9 cellular contexts compared by ENCODE assay signal in genomic region chr5:34930870-34931269, GRCh38. TPM values are rescaled to one million over a fixed set of nuclear protein-coding genes. Genes with fewer than 3 reads are reported as not detected.
A peak's percentile ranks its signal among the peaks of the same experiment; 100 is the strongest.
DNase-seq lines count a peak whose midpoint lies in the region; ATAC-seq, FAIRE-seq and TF ChIP-seq lines count a peak whose summit lies in the region.
"Had no signal": no experiment of that assay in that cellular context is flagged by ENCODE, and none has a peak within 500 bp of the region (broad histone marks: within the 10 kb centered on the region; RNA-seq: fewer than 3 reads in every experiment).

No MANE protein-coding gene starts in this region.

- H3K27me3 ChIP-seq in adrenal gland (no peaks in the 10 kb centered on the region), HepG2 (ENCODE audit: control insufficient read depth in 1 of 2, insufficient read depth in 2 of 2, low read length in 2 of 2) (no peaks in the 10 kb centered on the region; a peak in 1 of 5 replicates), thymus (ENCODE audit: control insufficient read depth, insufficient read depth) (no peaks in the 10 kb centered on the region)

- no peaks in the 10 kb centered on the region for H3K27me3 Mint-ChIP-seq in activated T-cell treated with anti-CD3 and anti-CD28 coated beads, Interleukin-2, amount 50 U/mL, for 72 hours (ENCODE audit: low read depth)

- H3K9me3 ChIP-seq in adrenal gland (replicated peaks in 1 of 3) (no peaks in the 10 kb centered on the region), HepG2 (ENCODE audit: low read length) (no peaks in the 10 kb centered on the region), thymus (ENCODE audit: control insufficient read depth) (no peaks in the 10 kb centered on the region)

- TF ChIP-seq POLR2A in adrenal gland (IDR thresholded peaks at IDR 0.05) = no peak
- TF ChIP-seq POLR2A in HepG2 (IDR thresholded peaks at IDR 0.05; ENCODE audit: insufficient read depth in 1 of 2, low read depth in 2 of 2, low read length in 2 of 2) = no peak

- intact Hi-C loops in adrenal gland (cut with DNase I) (no loop called here), HepG2 (cut with micrococcal nuclease; ENCODE audit: unreplicated experiment) (no loop called here)

- no peak for TF ChIP-seq RAD21 in HepG2 (CRISPR knock-in tag; IDR thresholded peaks at IDR 0.05)

- no peak for TF ChIP-seq EP300 in HepG2 (IDR thresholded peaks at IDR 0.05; ENCODE audit: low read depth in 2 of 2, low read length in 2 of 2)
- no peak for TF ChIP-seq EP300 in HepG2 (CRISPR knock-in tag; IDR thresholded peaks at IDR 0.05; ENCODE audit: borderline replicate concordance)

- H3K4me3 ChIP-seq in adrenal gland = peak overlapping the region in 1 of 4 donors; percentile 78
- peak overlapping the region; percentile 91 to 99 (median 96); a peak in 5 of 6 replicates for H3K4me3 ChIP-seq in HepG2 (replicated peaks in 1 of 3; ENCODE audit: insufficient read depth in 1 of 3, low read depth in 2 of 3, low read length in 3 of 3)
- H3K4me3 ChIP-seq in thymus (ENCODE audit: low read length) = peak overlapping the region; percentile 71

- H3K79me2 ChIP-seq in HepG2 (ENCODE audit: insufficient read depth, low read length) = peaks cover 41% of the 10 kb centered on the region

- H3K4me1 ChIP-seq in adrenal gland (replicated peaks in 1 of 2) (peaks cover 0 to 24% of the 10 kb centered on the region in 2 donors), HepG2 (ENCODE audit: insufficient read depth, low read length) (peaks cover 19% of the 10 kb centered on the region), thymus (ENCODE audit: control insufficient read depth, insufficient read depth, low read length) (peaks cover 4% of the 10 kb centered on the region)

- H3K4me2 ChIP-seq in HepG2 (ENCODE audit: low read depth, low read length) = peak overlapping the region; percentile 77

- no peak for DNase-seq in activated T-cell treated with anti-CD3 and anti-CD28 coated beads, Interleukin-2, amount 50 U/mL, for 72 hours
- DNase-seq in activated T-cell treated with anti-CD3 and anti-CD28 coated beads for 4 hours = no peak
- DNase-seq in adrenal gland = no peak
- no peak for DNase-seq in HepG2 (ENCODE audit: low spot score)
- DNase-seq in activated effector memory CD4-positive, alpha-beta T cell treated with Interleukin-2 at 50 U/mL for 16 hours = no peak
- no peak for DNase-seq in substantia nigra (lab: John Stamatoyannopoulos, UW)

- peak overlapping the region; percentile 94 for H3K9ac ChIP-seq in HepG2 (ENCODE audit: insufficient read depth, low read depth, low read length)

- TF ChIP-seq CTCF in adrenal gland (IDR thresholded peaks at IDR 0.05) (no peak), HepG2 (CRISPR knock-in tag; IDR thresholded peaks at IDR 0.05) (no peak)

- H3K27ac ChIP-seq in adrenal gland (peak overlapping the region in 3 of 5 donors; percentile 97), HepG2 (ENCODE audit: extremely low read length, insufficient read depth, low read length) (peak overlapping the region; percentile 92), thymus (ENCODE audit: low read depth) (no peak overlapping the region), substantia nigra (ENCODE audit: low read depth, low read length, poor library complexity, severe bottlenecking) (no peak overlapping the region)

- H3K27ac Mint-ChIP-seq in activated T-cell treated with anti-CD3 and anti-CD28 coated beads, Interleukin-2, amount 50 U/mL, for 72 hours = peak overlapping the region; percentile 68

- peaks cover 30% of the 10 kb centered on the region for H3K4me1 Mint-ChIP-seq in activated T-cell treated with anti-CD3 and anti-CD28 coated beads, Interleukin-2, amount 50 U/mL, for 72 hours (ENCODE audit: low read depth)

- BruUV-seq in HepG2 (replicated peaks; lab: Mats Ljungman, UMichigan) = TSS peak; percentile 67

- no peaks in the 10 kb centered on the region for H3K9me3 Mint-ChIP-seq in activated T-cell treated with anti-CD3 and anti-CD28 coated beads, Interleukin-2, amount 50 U/mL, for 72 hours

- no peak for FAIRE-seq in HepG2 (lab: Jason Lieb, UNC)
- FAIRE-seq: TTC549 had no signal

- CTCF ChIA-PET in HepG2 (lab: Yijun Ruan, JAX; ENCODE audit: low intra/inter-chr PET ratio, low total read pairs) = no interaction called here

- peak overlapping the region; percentile 82 to 97 for H3K4me3 Mint-ChIP-seq in activated T-cell treated with anti-CD3 and anti-CD28 coated beads, Interleukin-2, amount 50 U/mL, for 72 hours

- no peak overlapping the region for H2AFZ ChIP-seq in HepG2 (ENCODE audit: low read length)

- H3K36me3 ChIP-seq in adrenal gland (replicated peaks in 1 of 2) (peaks cover 0 to 12% of the 10 kb centered on the region in 2 donors), HepG2 (replicated peaks in 1 of 2; ENCODE audit: control insufficient read depth in 1 of 2, insufficient read depth in 2 of 2, low read length in 2 of 2) (peaks cover 0 to 18% of the 10 kb centered on the region in 2 experiments; a peak in 2 of 5 replicates), thymus (ENCODE audit: control insufficient read depth, insufficient read depth) (no peaks in the 10 kb centered on the region)

- POLR2A ChIA-PET in HepG2 (lab: Yijun Ruan, JAX) = interaction anchor here (3.4 kb wide), 1 partner anchor 14 kb away, joined by 92 read pairs; the partner anchor contains the start of genes BRIX1 and RAD1

- H4K20me1 ChIP-seq in HepG2 (ENCODE audit: insufficient read depth, low read length) = no peaks in the 10 kb centered on the region

- in situ Hi-C loops in HepG2 (cut with HindIII; ENCODE audit: extremely low pct_ligation_motif_present, low pct_unique_long_range_greater_than_20kb) = no loop called here

- no peak for ATAC-seq in activated T-cell treated with anti-CD3 and anti-CD28 coated beads, Interleukin-2, amount 50 U/mL, for 72 hours (replicated peaks in 1 of 2)
- no peak for ATAC-seq in HepG2
- no peak for ATAC-seq in GM19395 (IDR thresholded peaks at IDR 0.05; ENCODE audit: unreplicated experiment)

- WGBS in adrenal gland, 4 donors = 65 to 67% (median 67%) methylated on average over 4 of the region's 4 CpGs
- 38% methylated on average over 4 of the region's 4 CpGs for WGBS in HepG2 (ENCODE audit: low lambda C conversion rate)
- WGBS in thymus = 94% methylated on average over 4 of the region's 4 CpGs

- peaks cover 10 to 25% of the 10 kb centered on the region in 2 donors for H3K36me3 Mint-ChIP-seq in activated T-cell treated with anti-CD3 and anti-CD28 coated beads, Interleukin-2, amount 50 U/mL, for 72 hours (ENCODE audit: insufficient read depth in 2 of 2)

RNA-seq across cellular contexts. Expression of gene DNAJC21, which starts 1.5 kb away (rescaled TPM):
- total RNA-seq in activated T-cell treated with anti-CD3 and anti-CD28 coated beads, Interleukin-2, amount 50 U/mL, for 72 hours = 10 to 100 TPM; 64.0 to 77.3 TPM
- 10 to 100 TPM; 12.8 to 36.6 (median 30.3) TPM for total RNA-seq in adrenal gland
- polyA plus RNA-seq in adrenal gland = 10 to 100 TPM; 15.4 to 52.9 (median 21.6) TPM
- 41.6 and 46.4 TPM in 2 replicates for total RNA-seq in HepG2 (2016; rRNA removed; fragmentation: Illumina TruSeq; extraction: Trizol)
- 20.3 and 22.3 TPM in 2 replicates for total RNA-seq in HepG2 (2016; cell fraction: cytosol; rRNA removed; fragmentation: Illumina TruSeq; extraction: Trizol; ENCODE audit: low read depth)
- total RNA-seq in HepG2 (2016; cell fraction: insoluble cytoplasmic fraction; rRNA removed; fragmentation: Illumina TruSeq; extraction: Trizol) = 44.0 and 45.9 TPM in 2 replicates
- 37.1 and 46.9 TPM in 2 replicates for total RNA-seq in HepG2 (2016; cell fraction: membrane; rRNA removed; fragmentation: Illumina TruSeq; extraction: Trizol)
- total RNA-seq in HepG2 (2016; cell fraction: nucleus; rRNA removed; fragmentation: Illumina TruSeq; extraction: Trizol) = 32.8 and 33.1 TPM in 2 replicates
- 8.0 and 10.9 TPM in 2 replicates for polyA plus RNA-seq in HepG2 (2011; rRNA removed)
- 4.4 and 7.0 TPM in 2 replicates for polyA plus RNA-seq in HepG2 (2011; cell fraction: cytosol; rRNA removed)
- polyA plus RNA-seq in HepG2 (2011; cell fraction: nucleus; rRNA removed) = 6.7 and 8.1 TPM in 2 replicates
- polyA plus RNA-seq in HepG2 (2012) = 28.3 and 30.1 TPM in 2 replicates
- 20.4 and 21.1 TPM in 2 replicates for polyA plus RNA-seq in HepG2 (2016; cell fraction: cytosol; fragmentation: Illumina TruSeq; extraction: Trizol; ENCODE audit: low read depth)
- polyA plus RNA-seq in HepG2 (2016; cell fraction: insoluble cytoplasmic fraction; fragmentation: Illumina TruSeq; extraction: Trizol; ENCODE audit: low read depth) = 48.5 and 53.9 TPM in 2 replicates
- polyA plus RNA-seq in HepG2 (2016; cell fraction: membrane; fragmentation: Illumina TruSeq; extraction: Trizol; ENCODE audit: low read depth) = 31.1 and 31.6 TPM in 2 replicates
- polyA plus RNA-seq in HepG2 (2016; cell fraction: nucleus; fragmentation: Illumina TruSeq; extraction: Trizol; ENCODE audit: insufficient read depth, low read depth) = 36.8 and 38.2 TPM in 2 replicates
- 8.8 and 29.7 TPM in 2 replicates for polyA minus RNA-seq in HepG2 (2011; rRNA and poly(A)+ RNA removed; ENCODE audit: low replicate concordance)
- polyA minus RNA-seq in HepG2 (2011; cell fraction: cytosol; rRNA and poly(A)+ RNA removed) = 11.5 and 11.8 TPM in 2 replicates
- polyA minus RNA-seq in HepG2 (2011; cell fraction: nucleus; rRNA and poly(A)+ RNA removed) = 39.3 and 44.4 TPM in 2 replicates
- polyA plus RNA-seq in thymus = 42.8 TPM

RNA-seq across cellular contexts. Expression of gene BRIX1, which starts 15.4 kb away (rescaled TPM):
- total RNA-seq in activated T-cell treated with anti-CD3 and anti-CD28 coated beads, Interleukin-2, amount 50 U/mL, for 72 hours = 10 to 100 TPM; 34.7 to 35.7 TPM
- total RNA-seq in adrenal gland (10 to 100 TPM; 10.6 to 37.6 (median 20.1) TPM), HepG2 (2016; rRNA removed; fragmentation: Illumina TruSeq; extraction: Trizol) (78.4 and 114 TPM in 2 replicates)
- polyA plus RNA-seq in adrenal gland (10 to 100 TPM; 14.9 to 55.3 (median 20.0) TPM), HepG2 (2011; rRNA removed) (16.4 and 23.6 TPM in 2 replicates), thymus (32.8 TPM)
- 37.2 and 44.7 TPM in 2 replicates for total RNA-seq in HepG2 (2016; cell fraction: cytosol; rRNA removed; fragmentation: Illumina TruSeq; extraction: Trizol; ENCODE audit: low read depth)
- 77.5 and 119 TPM in 2 replicates for total RNA-seq in HepG2 (2016; cell fraction: insoluble cytoplasmic fraction; rRNA removed; fragmentation: Illumina TruSeq; extraction: Trizol)
- 39.2 and 47.0 TPM in 2 replicates for total RNA-seq in HepG2 (2016; cell fraction: membrane; rRNA removed; fragmentation: Illumina TruSeq; extraction: Trizol)
- 40.6 and 42.7 TPM in 2 replicates for total RNA-seq in HepG2 (2016; cell fraction: nucleus; rRNA removed; fragmentation: Illumina TruSeq; extraction: Trizol)
- polyA plus RNA-seq in HepG2 (2011; cell fraction: cytosol; rRNA removed) = 8.1 and 14.1 TPM in 2 replicates
- 5.4 and 10.2 TPM in 2 replicates for polyA plus RNA-seq in HepG2 (2011; cell fraction: nucleus; rRNA removed)
- polyA plus RNA-seq in HepG2 (2012) = 18.8 and 26.8 TPM in 2 replicates
- 5.7 and 6.5 TPM in 2 replicates for polyA plus RNA-seq in HepG2 (2016; cell fraction: cytosol; fragmentation: Illumina TruSeq; extraction: Trizol; ENCODE audit: low read depth)
- 114 and 121 TPM in 2 replicates for polyA plus RNA-seq in HepG2 (2016; cell fraction: insoluble cytoplasmic fraction; fragmentation: Illumina TruSeq; extraction: Trizol; ENCODE audit: low read depth)
- 7.8 and 9.8 TPM in 2 replicates for polyA plus RNA-seq in HepG2 (2016; cell fraction: membrane; fragmentation: Illumina TruSeq; extraction: Trizol; ENCODE audit: low read depth)
- 73.3 and 78.2 TPM in 2 replicates for polyA plus RNA-seq in HepG2 (2016; cell fraction: nucleus; fragmentation: Illumina TruSeq; extraction: Trizol; ENCODE audit: insufficient read depth, low read depth)
- polyA minus RNA-seq in HepG2 (2011; rRNA and poly(A)+ RNA removed; ENCODE audit: low replicate concordance) = 2.7 and 18.5 TPM in 2 replicates
- polyA minus RNA-seq in HepG2 (2011; cell fraction: cytosol; rRNA and poly(A)+ RNA removed) = 17.8 TPM in 2 replicates
- polyA minus RNA-seq in HepG2 (2011; cell fraction: nucleus; rRNA and poly(A)+ RNA removed) = 23.3 and 25.5 TPM in 2 replicates

RNA-seq across cellular contexts. Expression of gene RAD1, which starts 15.6 kb away (rescaled TPM):
- 10 to 100 TPM; 36.8 to 43.8 TPM for total RNA-seq in activated T-cell treated with anti-CD3 and anti-CD28 coated beads, Interleukin-2, amount 50 U/mL, for 72 hours
- total RNA-seq in adrenal gland (10 to 100 TPM; 10.5 to 38.6 (median 24.5) TPM), HepG2 (2016; rRNA removed; fragmentation: Illumina TruSeq; extraction: Trizol) (39.1 and 51.0 TPM in 2 replicates)
- polyA plus RNA-seq in adrenal gland (10 to 100 TPM; 12.1 to 42.2 (median 16.4) TPM), HepG2 (2011; rRNA removed) (12.7 and 14.7 TPM in 2 replicates), thymus (15.8 TPM)
- total RNA-seq in HepG2 (2016; cell fraction: cytosol; rRNA removed; fragmentation: Illumina TruSeq; extraction: Trizol; ENCODE audit: low read depth) = 7.8 and 8.9 TPM in 2 replicates
- total RNA-seq in HepG2 (2016; cell fraction: insoluble cytoplasmic fraction; rRNA removed; fragmentation: Illumina TruSeq; extraction: Trizol) = 38.6 and 49.9 TPM in 2 replicates
- total RNA-seq in HepG2 (2016; cell fraction: membrane; rRNA removed; fragmentation: Illumina TruSeq; extraction: Trizol) = 18.7 and 20.4 TPM in 2 replicates
- total RNA-seq in HepG2 (2016; cell fraction: nucleus; rRNA removed; fragmentation: Illumina TruSeq; extraction: Trizol) = 31.8 and 32.5 TPM in 2 replicates
- 8.2 and 9.1 TPM in 2 replicates for polyA plus RNA-seq in HepG2 (2011; cell fraction: cytosol; rRNA removed)
- polyA plus RNA-seq in HepG2 (2011; cell fraction: nucleus; rRNA removed) = 5.8 and 9.0 TPM in 2 replicates
- 16.0 and 16.1 TPM in 2 replicates for polyA plus RNA-seq in HepG2 (2012)
- 4.6 and 7.2 TPM in 2 replicates for polyA plus RNA-seq in HepG2 (2016; cell fraction: cytosol; fragmentation: Illumina TruSeq; extraction: Trizol; ENCODE audit: low read depth)
- polyA plus RNA-seq in HepG2 (2016; cell fraction: insoluble cytoplasmic fraction; fragmentation: Illumina TruSeq; extraction: Trizol; ENCODE audit: low read depth) = 45.0 and 45.2 TPM in 2 replicates
- 11.8 and 12.5 TPM in 2 replicates for polyA plus RNA-seq in HepG2 (2016; cell fraction: membrane; fragmentation: Illumina TruSeq; extraction: Trizol; ENCODE audit: low read depth)
- 25.0 and 26.1 TPM in 2 replicates for polyA plus RNA-seq in HepG2 (2016; cell fraction: nucleus; fragmentation: Illumina TruSeq; extraction: Trizol; ENCODE audit: insufficient read depth, low read depth)
- 26.5 and 78.8 TPM in 2 replicates for polyA minus RNA-seq in HepG2 (2011; rRNA and poly(A)+ RNA removed; ENCODE audit: low replicate concordance)
- 10.0 and 10.5 TPM in 2 replicates for polyA minus RNA-seq in HepG2 (2011; cell fraction: cytosol; rRNA and poly(A)+ RNA removed)
- polyA minus RNA-seq in HepG2 (2011; cell fraction: nucleus; rRNA and poly(A)+ RNA removed) = 39.3 and 40.9 TPM in 2 replicates

Comparison
In these comparisons a context has a peak if more than half of its experiments do, and no peak if none do; other contexts are left out.
1. H3K27ac ChIP-seq: peak in adrenal gland (3 of 5) and HepG2 (single experiment); none in thymus (single experiment) and substantia nigra (single experiment).